17 cellular contexts compared by ENCODE assay signal in genomic region chr22:46679711-46680269, GRCh38. TPM values are rescaled to one million over a fixed set of nuclear protein-coding genes. Genes with fewer than 3 reads are reported as not detected.
DNase-seq lines count a peak whose midpoint lies in the region; ATAC-seq, FAIRE-seq and TF ChIP-seq lines count a peak whose summit lies in the region.
"Had no signal": no experiment of that assay in that cellular context is flagged by ENCODE, and none has a peak within 500 bp of the region (broad histone marks: within the 10 kb centered on the region; RNA-seq: fewer than 3 reads in every experiment).

No MANE protein-coding gene starts in this region.

- H3K4ac ChIP-seq in H1 (replicated peaks; ENCODE audit: insufficient read length, low read depth, low read length): no peak overlapping the region
- no peak overlapping the region for H3K4ac ChIP-seq in mesenchymal stem cell (ENCODE audit: low read depth in 1 of 2, low read length in 2 of 2)

- H3K27ac Mint-ChIP-seq in activated naive CD8-positive, alpha-beta T cell treated with anti-CD3 and anti-CD28 coated beads, Interleukin-2, amount 50 U/mL, for 24 hours: no peak overlapping the region

- H3K79me2 ChIP-seq in GM23248 (ENCODE audit: insufficient read depth) (no peaks in the 10 kb centered on the region), H1 (ENCODE audit: control insufficient read depth in 1 of 2, insufficient read depth in 2 of 2, low read length in 2 of 2) (no peaks in the 10 kb centered on the region)

- H3K9me2 ChIP-seq in GM23248 (ENCODE audit: insufficient read depth): no peaks in the 10 kb centered on the region

- H4K8ac ChIP-seq in H1 (ENCODE audit: extremely low read depth, insufficient read depth, low read length) (peak overlapping the region; percentile 14; the same call in 1 of the 2 replicates), mesenchymal stem cell (ENCODE audit: low read length) (no peak overlapping the region)

- H4K20me1 ChIP-seq in GM23248 (ENCODE audit: insufficient read depth) (no peaks in the 10 kb centered on the region), H1 (replicated peaks in 1 of 2; ENCODE audit: control insufficient read depth in 1 of 2, insufficient read depth in 2 of 2, low read length in 2 of 2) (no peaks in the 10 kb centered on the region)

- H3K27ac ChIP-seq in GM23248 (peak overlapping the region; percentile 21; the same call in 1 of the 2 replicates), H1 (ENCODE audit: low read depth, low read length) (no peak overlapping the region), mesenchymal stem cell (ENCODE audit: low read length, poor library complexity, severe bottlenecking) (no peak overlapping the region)

- 0 out of 2 replicates have a peak, but pooled peaks cover 5% of the 10 kb centered on the region for H3F3A ChIP-seq in GM23248 (ENCODE audit: insufficient read depth)

- H3K36me3 Mint-ChIP-seq in activated naive CD8-positive, alpha-beta T cell treated with anti-CD3 and anti-CD28 coated beads, Interleukin-2, amount 50 U/mL, for 24 hours (ENCODE audit: low read depth): peaks cover 5% of the 10 kb centered on the region

- peak overlapping the region; percentile 6 for H3K9ac ChIP-seq in GM23248
- no peak overlapping the region for H3K9ac ChIP-seq in H1 (replicated peaks in 1 of 4; ENCODE audit: extremely low read depth in 1 of 4, low read depth in 3 of 4, low read length in 3 of 4)
- peak overlapping the region; percentile 55 for H3K9ac ChIP-seq in mesenchymal stem cell (ENCODE audit: low read length)

- H2AFZ ChIP-seq in GM23248: no peak overlapping the region
- H2AFZ ChIP-seq in H1 (ENCODE audit: low read length): no peak overlapping the region
- no peak overlapping the region for H2AFZ ChIP-seq in mesenchymal stem cell (ENCODE audit: low read depth, low read length)

- FAIRE-seq in H1 (lab: Jason Lieb, UNC): no peak
- no peak for FAIRE-seq in D721Med (lab: Jason Lieb, UNC)
- FAIRE-seq in HTR-8/SVneo (lab: Jason Lieb, UNC): no peak
- FAIRE-seq in RCC 7860 (lab: Jason Lieb, UNC): no peak
- FAIRE-seq: A204.1 had no signal

- H3K18ac ChIP-seq in H1 (ENCODE audit: extremely low read depth, low read length) (no peak overlapping the region), mesenchymal stem cell (ENCODE audit: low read depth in 1 of 2, low read length in 2 of 2) (no peak overlapping the region)

- CTCF ChIA-PET in H1 (lab: Charles Lee; ENCODE audit: partially characterized antibody): interaction anchor here (1.0 kb wide), 1 partner anchor 117 kb away, joined by 3 read pairs; no protein-coding TSS in a partner anchor

- H3K14ac ChIP-seq in H1 (ENCODE audit: insufficient read length) (no peak overlapping the region), mesenchymal stem cell (ENCODE audit: low read length in 2 of 2) (no peak overlapping the region)

- peaks cover 3% of the 10 kb centered on the region; the same call in 1 of the 2 replicates for H3K23me2 ChIP-seq in H1 (ENCODE audit: low read depth, low read length)

- H2AK5ac ChIP-seq in H1 (ENCODE audit: low read depth, low read length) (no peak overlapping the region), mesenchymal stem cell (ENCODE audit: low read length, severe bottlenecking) (no peak overlapping the region)

- TF ChIP-seq EP300 in H1 (IDR thresholded peaks at IDR 0.05; ENCODE audit: borderline replicate concordance in 1 of 2, low read depth in 2 of 2, low read length in 2 of 2): no peak

- no peak overlapping the region for H3K4me3 Mint-ChIP-seq in activated naive CD8-positive, alpha-beta T cell treated with anti-CD3 and anti-CD28 coated beads, Interleukin-2, amount 50 U/mL, for 24 hours

- H3K27me3 ChIP-seq in GM23248 (replicated peaks; ENCODE audit: insufficient read depth): no peaks in the 10 kb centered on the region
- no peaks in the 10 kb centered on the region for H3K27me3 ChIP-seq in H1 (replicated peaks in 1 of 4; ENCODE audit: control insufficient read depth in 3 of 4, extremely low read depth in 1 of 4, insufficient read depth in 3 of 4, low read length in 3 of 4)
- H3K27me3 ChIP-seq in mesenchymal stem cell (ENCODE audit: control insufficient read depth in 1 of 2, insufficient read depth in 1 of 2, low read length in 2 of 2): no peaks in the 10 kb centered on the region

- no peak overlapping the region for H2BK15ac ChIP-seq in H1 (ENCODE audit: low read length)
- no peak overlapping the region for H2BK15ac ChIP-seq in mesenchymal stem cell (ENCODE audit: low read depth, poor library complexity, severe bottlenecking)

- H4K91ac ChIP-seq in H1 (replicated peaks; ENCODE audit: insufficient read length, low read length) (no peak overlapping the region), mesenchymal stem cell (ENCODE audit: low read length) (no peak overlapping the region)

- H3K4me3 ChIP-seq in GM23248: no peak overlapping the region
- no peak overlapping the region for H3K4me3 ChIP-seq in H1 (ENCODE audit: extremely low read depth in 1 of 4, insufficient read depth in 2 of 4, low read depth in 3 of 4, low read length in 4 of 4)
- no peak overlapping the region for H3K4me3 ChIP-seq in mesenchymal stem cell (ENCODE audit: insufficient read depth in 1 of 2, low read depth in 1 of 2, low read length in 2 of 2)
- H3K4me3 ChIP-seq: HAP-1 had no signal

- no peak overlapping the region for H3K23ac ChIP-seq in H1 (ENCODE audit: insufficient read length)
- no peak overlapping the region for H3K23ac ChIP-seq in mesenchymal stem cell (ENCODE audit: low read length in 2 of 2)

- H4K5ac ChIP-seq in H1 (ENCODE audit: insufficient read length, low read depth, low read length): no peak overlapping the region

- H3K27me3 Mint-ChIP-seq in activated naive CD8-positive, alpha-beta T cell treated with anti-CD3 and anti-CD28 coated beads, Interleukin-2, amount 50 U/mL, for 24 hours: no peaks in the 10 kb centered on the region

- H3K9me3 ChIP-seq in GM23248 (ENCODE audit: low read depth): no peaks in the 10 kb centered on the region
- no peaks in the 10 kb centered on the region for H3K9me3 ChIP-seq in H1 (ENCODE audit: insufficient read depth in 2 of 2, low read depth in 1 of 2, low read length in 1 of 2)
- no peaks in the 10 kb centered on the region for H3K9me3 ChIP-seq in mesenchymal stem cell (ENCODE audit: control insufficient read depth, low read length)
- H3K9me3 ChIP-seq: HAP-1 had no signal

- no peak for TF ChIP-seq RAD21 in H1 (IDR thresholded peaks at IDR 0.05 in 1 of 2, conservative IDR thresholded peaks at IDR 0.05 in 1 of 2; ENCODE audit: low read depth in 2 of 2, low read length in 2 of 2)

- no peak overlapping the region for H2BK12ac ChIP-seq in H1 (ENCODE audit: low read depth, low read length)
- H2BK12ac ChIP-seq in mesenchymal stem cell (ENCODE audit: low read length in 2 of 2): no peak overlapping the region

- H3K79me1 ChIP-seq in H1 (ENCODE audit: low read depth, low read length) (no peaks in the 10 kb centered on the region), mesenchymal stem cell (replicated peaks; ENCODE audit: low read length, poor library complexity, severe bottlenecking) (peaks cover 5% of the 10 kb centered on the region)

- in situ Hi-C loops in GM23248 (cut with MboI): no loop called here

- POLR2A ChIA-PET in H1 (lab: Charles Lee; ENCODE audit: partially characterized antibody): interaction anchor here (1.4 kb wide), 1 partner anchor 44 kb away, joined by 4 read pairs; no protein-coding TSS in a partner anchor

- H3K4me2 ChIP-seq in GM23248 (ENCODE audit: unreplicated experiment): peak overlapping the region; percentile 20
- H3K4me2 ChIP-seq in H1 (ENCODE audit: insufficient read depth in 1 of 2, low read depth in 2 of 2, low read length in 2 of 2): no peak overlapping the region
- H3K4me2 ChIP-seq in mesenchymal stem cell (ENCODE audit: low read length, poor library complexity, severe bottlenecking): no peak overlapping the region

- H2BK120ac ChIP-seq in H1 (replicated peaks; ENCODE audit: low read depth, low read length) (no peak overlapping the region), mesenchymal stem cell (ENCODE audit: low read depth, low read length) (no peak overlapping the region)

- H3K56ac ChIP-seq in H1 (replicated peaks; ENCODE audit: insufficient read length, low read depth, low read length): no peak overlapping the region

- H2BK5ac ChIP-seq in H1 (ENCODE audit: low read depth, low read length): no peak overlapping the region
- no peak overlapping the region for H2BK5ac ChIP-seq in mesenchymal stem cell (ENCODE audit: low read depth, low read length, poor library complexity, severe bottlenecking)

- DNase-seq in AG08395 (ENCODE audit: low spot score) (peak; percentile 43), GM23248 (peak; percentile 47), H1 (ENCODE audit: low read depth in 1 of 2, low spot score in 2 of 2) (no peak), mesenchymal stem cell (no peak), D721Med (ENCODE audit: insufficient read length, low spot score) (no peak), HTR-8/SVneo (ENCODE audit: insufficient read length, low spot score) (no peak), RCC 7860 (ENCODE audit: low spot score) (no peak)
- DNase-seq in activated naive CD8-positive, alpha-beta T cell treated with anti-CD3 and anti-CD28 coated beads, Interleukin-2, amount 50 U/mL, for 24 hours: no peak
- DNase-seq: GDM1, KBM-7, NCI-H1694 treated with DMSO at 0.1 percent for 48 hours, NCI-H510A treated with DMSO at 0.1 percent for 48 hours, NCI-H774, RPMI8226, SIG-M5 had no signal

- TF ChIP-seq CTCF in H1 (IDR thresholded peaks at IDR 0.05; ENCODE audit: control extremely low read depth in 1 of 3, insufficient read depth in 1 of 3, low read depth in 1 of 3, low read length in 3 of 3) (no peak), D721Med (IDR thresholded peaks at IDR 0.05; ENCODE audit: insufficient read depth, missing control alignments) (no peak)

- TF ChIP-seq POLR2A in H1 (IDR thresholded peaks at IDR 0.05; ENCODE audit: control extremely low read depth in 1 of 2, low read depth in 2 of 2, low read length in 2 of 2): no peak

- H3K4me1 ChIP-seq in GM23248 (ENCODE audit: insufficient read depth) (peaks cover 12% of the 10 kb centered on the region), H1 (replicated peaks in 1 of 4; ENCODE audit: control insufficient read depth in 3 of 4, insufficient read depth in 4 of 4, low read length in 3 of 4) (no peaks in the 10 kb centered on the region), mesenchymal stem cell (ENCODE audit: control insufficient read depth, insufficient read depth, low read depth, low read length) (peaks cover 6% of the 10 kb centered on the region)
- H3K4me1 ChIP-seq: HAP-1 had no signal

- H3K4me1 Mint-ChIP-seq in activated naive CD8-positive, alpha-beta T cell treated with anti-CD3 and anti-CD28 coated beads, Interleukin-2, amount 50 U/mL, for 24 hours: peaks cover 30% of the 10 kb centered on the region

- ATAC-seq in activated naive CD8-positive, alpha-beta T cell treated with anti-CD3 and anti-CD28 coated beads, Interleukin-2, amount 50 U/mL, for 24 hours: no peak

- no peak overlapping the region for H2BK20ac ChIP-seq in H1 (ENCODE audit: low read length)

- H3K36me3 ChIP-seq in GM23248 (ENCODE audit: low read depth) (no peaks in the 10 kb centered on the region), H1 (ENCODE audit: control insufficient read depth in 2 of 4, insufficient read depth in 4 of 4, low read length in 3 of 4) (no peaks in the 10 kb centered on the region; a peak in 1 of 8 replicates), mesenchymal stem cell (ENCODE audit: control insufficient read depth in 1 of 2, insufficient read depth in 2 of 2, low read depth in 1 of 2, low read length in 2 of 2) (peaks cover 25 to 51% of the 10 kb centered on the region in 2 experiments)
- H3K36me3 ChIP-seq: HAP-1 had no signal

- WGBS in GM23248 (ENCODE audit: low coverage in 1 of 2, low lambda C conversion rate in 2 of 2, missing lambda C conversion rate in 2 of 2), 2 experiments: 17% methylated on average over 15 to 16 of the region's 16 CpGs
- 95% methylated on average over 16 of the region's 16 CpGs; no CpG with 5 or more reads in 1 of the 2 experiments for WGBS in H1 (ENCODE audit: extremely low coverage in 1 of 2, insufficient coverage in 1 of 2, insufficient read length in 1 of 2, insufficient replicate concordance in 2 of 2, low coverage in 1 of 2, low lambda C conversion rate in 2 of 2, missing lambda C conversion rate in 1 of 2), 2 experiments
- WGBS in mesenchymal stem cell: 95% methylated on average over 16 of the region's 16 CpGs

- no peaks in the 10 kb centered on the region for H3K9me3 Mint-ChIP-seq in activated naive CD8-positive, alpha-beta T cell treated with anti-CD3 and anti-CD28 coated beads, Interleukin-2, amount 50 U/mL, for 24 hours

RNA-seq across cellular contexts. Expression of gene CERK, which starts 58.3 kb away (rescaled TPM):
- total RNA-seq in GM23248 (2014; rRNA removed; shearing (Covaris generic)): 45.1 and 45.4 TPM in 2 replicates
- polyA plus RNA-seq in GM23248 (2016; fragmentation: Nextera tagmentation; extraction: Ambion mirVana): 24.3 and 25.3 TPM in 2 replicates
- total RNA-seq in H1 (2021; fragmentation: NEBNext Ultra II Directional; extraction: Animal tissue kit (Norgen Biotek cat#: 25700)): 59.0 TPM in 2 replicates
- 26.6 and 31.5 TPM in 2 replicates for polyA plus RNA-seq in H1 (2011; rRNA removed)
- polyA plus RNA-seq in H1 (2011; cell fraction: cytosol; rRNA removed): 37.5 TPM
- polyA plus RNA-seq in H1 (2011; cell fraction: nucleus; rRNA removed): 33.7 TPM
- polyA plus RNA-seq in H1 (2012, experiment 1 of 2): 36.8 to 41.7 TPM (median 38.9 TPM) in 4 replicates
- polyA plus RNA-seq in H1 (2012, experiment 2 of 2): 32.8 TPM
- 27.6 TPM for polyA plus RNA-seq in H1 (2013, experiment 1 of 2)
- 28.7 TPM for polyA plus RNA-seq in H1 (2013, experiment 2 of 2)
- 55.9 and 58.7 TPM in 2 replicates for polyA minus RNA-seq in H1 (2011; rRNA and poly(A)+ RNA removed)
- polyA minus RNA-seq in H1 (2011; cell fraction: cytosol; rRNA and poly(A)+ RNA removed): 36.6 TPM
- 26.0 TPM for polyA minus RNA-seq in H1 (2011; cell fraction: nucleus; rRNA and poly(A)+ RNA removed)
- polyA plus RNA-seq in mesenchymal stem cell (2013, experiment 1 of 2): 29.4 TPM
- 29.3 TPM for polyA plus RNA-seq in mesenchymal stem cell (2013, experiment 2 of 2)

RNA-seq across cellular contexts. Expression of gene GRAMD4, which starts 59.6 kb away (rescaled TPM):
- total RNA-seq in GM23248 (2014; rRNA removed; shearing (Covaris generic)): 10.6 TPM in 2 replicates
- polyA plus RNA-seq in GM23248 (2016; fragmentation: Nextera tagmentation; extraction: Ambion mirVana) (2.6 and 2.9 TPM in 2 replicates), H1 (2011; rRNA removed) (7.9 and 8.6 TPM in 2 replicates)
- 20.5 and 25.6 TPM in 2 replicates for total RNA-seq in H1 (2021; fragmentation: NEBNext Ultra II Directional; extraction: Animal tissue kit (Norgen Biotek cat#: 25700))
- 9.2 TPM for polyA plus RNA-seq in H1 (2011; cell fraction: cytosol; rRNA removed)
- polyA plus RNA-seq in H1 (2011; cell fraction: nucleus; rRNA removed): 18.3 TPM
- 14.3 to 23.8 TPM (median 16.0 TPM) in 4 replicates for polyA plus RNA-seq in H1 (2012, experiment 1 of 2)
- polyA plus RNA-seq in H1 (2012, experiment 2 of 2): 5.4 TPM
- polyA plus RNA-seq in H1 (2013, experiment 1 of 2): 10.3 TPM
- polyA plus RNA-seq in H1 (2013, experiment 2 of 2): 9.8 TPM
- 12.8 and 15.9 TPM in 2 replicates for polyA minus RNA-seq in H1 (2011; rRNA and poly(A)+ RNA removed)
- 8.7 TPM for polyA minus RNA-seq in H1 (2011; cell fraction: cytosol; rRNA and poly(A)+ RNA removed)
- polyA minus RNA-seq in H1 (2011; cell fraction: nucleus; rRNA and poly(A)+ RNA removed): 8.7 TPM
- 5.1 TPM for polyA plus RNA-seq in mesenchymal stem cell (2013, experiment 1 of 2)
- polyA plus RNA-seq in mesenchymal stem cell (2013, experiment 2 of 2): 5.0 TPM

Comparison
In these comparisons a context has a peak if more than half of its experiments do, and no peak if none do; other contexts are left out.
1. DNase-seq: peak in AG08395 (single experiment) and GM23248 (single experiment); none in H1 (0 of 2), mesenchymal stem cell (single experiment), D721Med (single experiment), HTR-8/SVneo (single experiment), activated naive CD8-positive, alpha-beta T cell treated with anti-CD3 and anti-CD28 coated beads, Interleukin-2, amount 50 U/mL, for 24 hours (single experiment) and RCC 7860 (single experiment).
2. H3K9ac ChIP-seq: peak in GM23248 (single experiment) and mesenchymal stem cell (single experiment); none in H1 (0 of 4).